In genomic region chr14:102516531-102517411, GRCh38 we compare ENCODE assay signal across 8 cellular contexts. TPM values are rescaled to one million over a fixed set of nuclear protein-coding genes. Genes with fewer than 3 reads are reported as not detected.
DNase-seq lines count a peak whose midpoint lies in the region; ATAC-seq, FAIRE-seq and TF ChIP-seq lines count a peak whose summit lies in the region.

No MANE protein-coding gene starts in this region.

- peak overlapping the region; percentile 89 for H3K4me3 Mint-ChIP-seq in HFFc6

- peak; percentile 50 for DNase-seq in GM12865 (ENCODE audit: low read depth)
- no peak for DNase-seq in HFFc6
- peak; percentile 37 for DNase-seq in OCI-M2 (lab: John Stamatoyannopoulos, UW; ENCODE audit: unreplicated experiment)
- peak; percentile 47 for DNase-seq in activated T-helper 9 cell treated with anti-CD3 and anti-CD28 coated beads, Interleukin-2, amount 50 U/mL, for 16 hours (ENCODE audit: low read depth)
- DNase-seq in frontal cortex (ENCODE audit: low spot score in 2 of 2): peak; percentile 91
- DNase-seq in omental fat pad (ENCODE audit: low spot score): no peak
- no peak for DNase-seq in GF-D8 (lab: John Stamatoyannopoulos, UW)

- H3K27ac ChIP-seq in urinary bladder (ENCODE audit: low read depth): no peak overlapping the region

- peak; percentile 73 for ATAC-seq in omental fat pad (ENCODE audit: low FRiP score)

- 1% methylated on average over 97 of the region's 98 CpGs for WGBS in urinary bladder

- FAIRE-seq in frontal cortex (lab: Jason Lieb, UNC): no peak

- TF ChIP-seq CTCF in GM12865 (IDR thresholded peaks at IDR 0.05; ENCODE audit: insufficient read depth, low read depth, low read length, missing control alignments): peak; percentile 79
- TF ChIP-seq CTCF in HFFc6 (IDR thresholded peaks at IDR 0.05): peak; percentile 93
- TF ChIP-seq CTCF in omental fat pad (IDR thresholded peaks at IDR 0.05): peak in 2 of 3 donors; percentile 96

- H3K36me3 ChIP-seq in urinary bladder (ENCODE audit: insufficient read depth): no peaks in the 10 kb centered on the region

- H3K27ac Mint-ChIP-seq in HFFc6: peak overlapping the region; percentile 74

- peak overlapping the region; percentile 58 for H3K4me3 ChIP-seq in GM12865 (ENCODE audit: low read depth, low read length)
- H3K4me3 ChIP-seq in urinary bladder (ENCODE audit: low read depth, low read length): peak overlapping the region; percentile 73

- H3K9me3 Mint-ChIP-seq in HFFc6: no peaks in the 10 kb centered on the region

- H3K27me3 Mint-ChIP-seq in HFFc6 (ENCODE audit: insufficient read depth): peaks cover 1% of the 10 kb centered on the region; the same call in 1 of the 2 replicates

- H3K36me3 Mint-ChIP-seq in HFFc6 (ENCODE audit: low read depth): no peaks in the 10 kb centered on the region

- H3K4me1 ChIP-seq in urinary bladder (ENCODE audit: insufficient read depth): no peaks in the 10 kb centered on the region

- peaks cover 5% of the 10 kb centered on the region for H3K4me1 Mint-ChIP-seq in HFFc6 (ENCODE audit: low read depth)

RNA-seq across cellular contexts. Expression of gene ANKRD9, which starts 7.2 kb away (rescaled TPM):
- total RNA-seq in HFFc6 (2021; fragmentation: NEBNext Ultra II Directional; extraction: Animal tissue kit (Norgen Biotek cat#: 25700)): 10 to 100 TPM; 13.4 to 18.0 (median 15.6) TPM
- total RNA-seq in frontal cortex (3.7 TPM), omental fat pad (10 to 100 TPM; 15.1 to 25.9 (median 23.9) TPM), urinary bladder (4.3 TPM)
- polyA plus RNA-seq in urinary bladder: 13.5 TPM

Comparison
In these comparisons a context has a peak if more than half of its experiments do, and no peak if none do; other contexts are left out.
1. DNase-seq: peak in GM12865 (single experiment), OCI-M2 (single experiment), activated T-helper 9 cell treated with anti-CD3 and anti-CD28 coated beads, Interleukin-2, amount 50 U/mL, for 16 hours (single experiment) and frontal cortex (2 of 2); none in HFFc6 (single experiment), omental fat pad (single experiment) and GF-D8 (single experiment).
2. Peak in every context shown above with its lines, with median percentiles within 50 percentile points of each other: CTCF ChIP-seq.